Comparison of ENCODE assay signal across 13 cellular contexts in genomic region chr6:16179063-16179462, GRCh38. TPM values are rescaled to one million over a fixed set of nuclear protein-coding genes. Genes with fewer than 3 reads are reported as not detected.
A peak's percentile ranks its signal among the peaks of the same experiment; 100 is the strongest.
DNase-seq lines count a peak whose midpoint lies in the region; ATAC-seq and TF ChIP-seq lines count a peak whose summit lies in the region.
"Had no signal": no experiment of that assay in that cellular context is flagged by ENCODE, and none has a peak within 500 bp of the region (broad histone marks: within the 10 kb centered on the region; RNA-seq: fewer than 3 reads in every experiment).

No MANE protein-coding gene starts in this region.

- H4K20me1 ChIP-seq in Loucy (ENCODE audit: insufficient read depth, low read length, poor library complexity, severe bottlenecking): no peaks in the 10 kb centered on the region

- no peak for ATAC-seq in natural killer cell
- ATAC-seq in natural killer cell treated with Interleukin-12 subunit alpha and Interleukin-12 subunit beta and Interleukin-15 and Interleukin-18, amount 100 ng/mL, for 72 hours: no peak
- no peak for ATAC-seq in naive thymus-derived CD4-positive, alpha-beta T cell

- peak overlapping the region; percentile 71 for H3K9ac ChIP-seq in Loucy (ENCODE audit: low read depth, low read length, poor library complexity, severe bottlenecking)

- POLR2A ChIA-PET in naive thymus-derived CD4-positive, alpha-beta T cell (lab: Charles Lee): interaction anchor here (1.0 to 3.0 kb wide), 6 partner anchors 10 to 282 kb away, joined by 3 to 21 read pairs (median 3); partner anchors contain the start of gene MYLIP

- H3K27me3 ChIP-seq in Loucy (ENCODE audit: insufficient read depth, low read length, poor library complexity, severe bottlenecking) (no peaks in the 10 kb centered on the region), left ventricle myocardium inferior (ENCODE audit: low read depth) (no peaks in the 10 kb centered on the region)
- no peaks in the 10 kb centered on the region for H3K27me3 ChIP-seq in naive thymus-derived CD4-positive, alpha-beta T cell (ENCODE audit: control insufficient read depth in 2 of 2, insufficient read depth in 2 of 2, low read length in 2 of 2)

- H3K4me1 ChIP-seq in Loucy (ENCODE audit: insufficient read depth, low read length, poor library complexity, severe bottlenecking) (peaks cover 46% of the 10 kb centered on the region), left ventricle myocardium inferior (no peaks in the 10 kb centered on the region)
- peaks cover 10 to 27% of the 10 kb centered on the region in 2 donors for H3K4me1 ChIP-seq in naive thymus-derived CD4-positive, alpha-beta T cell (ENCODE audit: control insufficient read depth in 2 of 2, insufficient read depth in 2 of 2, low read length in 2 of 2)

- no peaks in the 10 kb centered on the region for H3K27me3 Mint-ChIP-seq in natural killer cell (ENCODE audit: low read depth in 2 of 2)
- H3K27me3 Mint-ChIP-seq in natural killer cell treated with Interleukin-12 subunit alpha and Interleukin-12 subunit beta and Interleukin-15 and Interleukin-18, amount 100 ng/mL, for 72 hours: no peaks in the 10 kb centered on the region
- H3K27me3 Mint-ChIP-seq in naive thymus-derived CD4-positive, alpha-beta T cell: peaks cover 0 to 8% (median 0%) of the 10 kb centered on the region in 5 donors

- peaks cover 2 to 4% of the 10 kb centered on the region in 2 donors for H3K9me3 Mint-ChIP-seq in natural killer cell
- H3K9me3 Mint-ChIP-seq in natural killer cell treated with Interleukin-12 subunit alpha and Interleukin-12 subunit beta and Interleukin-15 and Interleukin-18, amount 100 ng/mL, for 72 hours: no peaks in the 10 kb centered on the region
- peaks cover 6 to 59% (median 23%) of the 10 kb centered on the region in 11 donors for H3K9me3 Mint-ChIP-seq in naive thymus-derived CD4-positive, alpha-beta T cell

- H3K4me2 ChIP-seq in Loucy (ENCODE audit: low read depth, low read length, poor library complexity, severe bottlenecking): peak overlapping the region; percentile 71

- DNase-seq in natural killer cell: no peak
- no peak for DNase-seq in natural killer cell treated with Interleukin-12 subunit alpha and Interleukin-12 subunit beta and Interleukin-15 and Interleukin-18, amount 100 ng/mL, for 72 hours (ENCODE audit: low spot score)
- no peak for DNase-seq in naive thymus-derived CD4-positive, alpha-beta T cell
- DNase-seq in NCI-H345 treated with DMSO at 0.1 percent for 48 hours (lab: John Stamatoyannopoulos, UW; ENCODE audit: unreplicated experiment): no peak
- DNase-seq in putamen (ENCODE audit: low spot score): no peak
- no peak for DNase-seq in left ventricle myocardium inferior
- DNase-seq: DMS53, GF-D8, HCEC 1CT had no signal

- H3K79me2 ChIP-seq in Loucy (ENCODE audit: insufficient read depth, low read length): no peaks in the 10 kb centered on the region

- H3K36me3 ChIP-seq in Loucy (ENCODE audit: insufficient read depth, low read length): no peaks in the 10 kb centered on the region
- no peaks in the 10 kb centered on the region for H3K36me3 ChIP-seq in naive thymus-derived CD4-positive, alpha-beta T cell (ENCODE audit: control insufficient read depth in 2 of 3, insufficient read depth in 3 of 3, low read length in 3 of 3)
- no peaks in the 10 kb centered on the region for H3K36me3 ChIP-seq in left ventricle myocardium inferior

- H3K4me3 Mint-ChIP-seq in natural killer cell: no peak overlapping the region
- H3K4me3 Mint-ChIP-seq in natural killer cell treated with Interleukin-12 subunit alpha and Interleukin-12 subunit beta and Interleukin-15 and Interleukin-18, amount 100 ng/mL, for 72 hours: no peak overlapping the region
- H3K4me3 Mint-ChIP-seq in naive thymus-derived CD4-positive, alpha-beta T cell: peak overlapping the region in 1 of 10 donors; percentile 11
- H3K4me3 Mint-ChIP-seq: CD14-positive monocyte had no signal

- CTCF ChIA-PET in naive thymus-derived CD4-positive, alpha-beta T cell (lab: Charles Lee): interaction anchor here (0.6 to 1.7 kb wide), 3 partner anchors 10 to 1192 kb away, joined by 4 to 5 read pairs (median 4); no protein-coding TSS in a partner anchor

- H3K4me1 Mint-ChIP-seq in natural killer cell: peaks cover 56 to 71% of the 10 kb centered on the region in 2 donors
- H3K4me1 Mint-ChIP-seq in natural killer cell treated with Interleukin-12 subunit alpha and Interleukin-12 subunit beta and Interleukin-15 and Interleukin-18, amount 100 ng/mL, for 72 hours (ENCODE audit: low read depth in 2 of 2): peaks cover 41 to 43% of the 10 kb centered on the region in 2 donors
- H3K4me1 Mint-ChIP-seq in naive thymus-derived CD4-positive, alpha-beta T cell: peaks cover 5 to 64% (median 52%) of the 10 kb centered on the region in 7 donors

- H3K9me3 ChIP-seq in Loucy (ENCODE audit: insufficient read depth, low read depth, low read length) (peaks cover 28% of the 10 kb centered on the region), left ventricle myocardium inferior (replicated peaks) (no peaks in the 10 kb centered on the region)
- H3K9me3 ChIP-seq in naive thymus-derived CD4-positive, alpha-beta T cell (ENCODE audit: control insufficient read depth in 2 of 3, low read length in 3 of 3): peaks cover 0 to 31% (median 11%) of the 10 kb centered on the region in 3 experiments

- intact Hi-C loops in natural killer cell (cut with micrococcal nuclease): no loop called here
- intact Hi-C loops in naive thymus-derived CD4-positive, alpha-beta T cell (cut with micrococcal nuclease): loop anchor here in 1 of 2 donors (5.0 kb wide), 1 partner anchor 1542 kb away; no protein-coding TSS in a partner anchor
- intact Hi-C loops in left ventricle myocardium inferior (cut with micrococcal nuclease): no loop called here

- H3K27ac Mint-ChIP-seq in natural killer cell: peak overlapping the region; percentile 86 to 91
- H3K27ac Mint-ChIP-seq in natural killer cell treated with Interleukin-12 subunit alpha and Interleukin-12 subunit beta and Interleukin-15 and Interleukin-18, amount 100 ng/mL, for 72 hours: no peak overlapping the region
- peak overlapping the region in 6 of 9 donors; percentile 12 to 94 (median 90) for H3K27ac Mint-ChIP-seq in naive thymus-derived CD4-positive, alpha-beta T cell
- H3K27ac Mint-ChIP-seq: B cell, CD14-positive monocyte had no signal

- H3K27ac ChIP-seq in naive thymus-derived CD4-positive, alpha-beta T cell (ENCODE audit: low read depth, low read length): peak overlapping the region; percentile 57
- H3K27ac ChIP-seq in left ventricle myocardium inferior (replicated peaks): no peak overlapping the region
- H3K27ac ChIP-seq: HL-60 had no signal

- H3K36me3 Mint-ChIP-seq in natural killer cell: peaks cover 6% of the 10 kb centered on the region
- peaks cover 16% of the 10 kb centered on the region for H3K36me3 Mint-ChIP-seq in natural killer cell treated with Interleukin-12 subunit alpha and Interleukin-12 subunit beta and Interleukin-15 and Interleukin-18, amount 100 ng/mL, for 72 hours
- H3K36me3 Mint-ChIP-seq in naive thymus-derived CD4-positive, alpha-beta T cell: peaks cover 0 to 35% (median 9%) of the 10 kb centered on the region in 5 donors
- H3K36me3 Mint-ChIP-seq: CD14-positive monocyte had no signal

- H3K4me3 ChIP-seq in Loucy (ENCODE audit: low read length, poor library complexity, severe bottlenecking): peak overlapping the region; percentile 55
- peak overlapping the region; percentile 13 for H3K4me3 ChIP-seq in naive thymus-derived CD4-positive, alpha-beta T cell (ENCODE audit: low read length)
- no peak overlapping the region for H3K4me3 ChIP-seq in left ventricle myocardium inferior

- H2AFZ ChIP-seq in Loucy (ENCODE audit: low read length): no peak overlapping the region

- peaks cover 11% of the 10 kb centered on the region for H3F3A ChIP-seq in Loucy (ENCODE audit: low read depth)

- TF ChIP-seq CTCF in natural killer cell (IDR thresholded peaks at IDR 0.05): no peak
- TF ChIP-seq CTCF in Loucy (conservative IDR thresholded peaks at IDR 0.05; ENCODE audit: low read length): no peak
- no peak for TF ChIP-seq CTCF in left ventricle myocardium inferior (IDR thresholded peaks at IDR 0.05; ENCODE audit: borderline replicate concordance)

- no peaks in the 10 kb centered on the region for H3K9me2 ChIP-seq in Loucy (replicated peaks; ENCODE audit: low read depth, low read length)

RNA-seq across cellular contexts. Expression of gene MYLIP, which starts 50.2 kb away (rescaled TPM):
- 100 to 1,000 TPM; 127 to 207 (median 150) TPM for total RNA-seq in natural killer cell
- total RNA-seq in natural killer cell treated with Interleukin-12 subunit alpha and Interleukin-12 subunit beta and Interleukin-15 and Interleukin-18, amount 100 ng/mL, for 72 hours: 10 to 100 TPM; 12.2 to 18.1 TPM
- total RNA-seq in naive thymus-derived CD4-positive, alpha-beta T cell: 100 to 1,000 TPM in 2 of 5 experiments, 10 to 100 TPM in 3; 17.8 to 215 (median 23.0) TPM
- 10 to 100 TPM; 70.1 to 75.8 TPM for polyA plus RNA-seq in naive thymus-derived CD4-positive, alpha-beta T cell
- total RNA-seq in left ventricle myocardium inferior: 13.5 TPM

RNA-seq across cellular contexts. Expression of gene GMPR, which starts 59.3 kb away (rescaled TPM):
- total RNA-seq in natural killer cell (1 to 10 TPM in 2 of 3 donors, under 1 TPM in 1; 0.95 to 3.4 (median 3.2) TPM), left ventricle myocardium inferior (126 TPM)
- total RNA-seq in natural killer cell treated with Interleukin-12 subunit alpha and Interleukin-12 subunit beta and Interleukin-15 and Interleukin-18, amount 100 ng/mL, for 72 hours: 1 to 10 TPM in 1 of 2 donors, under 1 TPM in 1; 0.31 to 3.9 TPM
- total RNA-seq in naive thymus-derived CD4-positive, alpha-beta T cell: 1 to 10 TPM in 2 of 5 experiments, under 1 TPM in 1, not detected in 2; 0.93 to 2.1 (median 1.5) TPM
- under 1 TPM; 0.60 to 0.91 TPM for polyA plus RNA-seq in naive thymus-derived CD4-positive, alpha-beta T cell
- total RNA-seq: B cell had no signal

Comparison
In these comparisons a context has a peak if more than half of its experiments do, and no peak if none do; other contexts are left out.
1. H3K27ac Mint-ChIP-seq: peak in natural killer cell (2 of 2) and naive thymus-derived CD4-positive, alpha-beta T cell (6 of 9); none in natural killer cell treated with Interleukin-12 subunit alpha and Interleukin-12 subunit beta and Interleukin-15 and Interleukin-18, amount 100 ng/mL, for 72 hours (0 of 2).
2. RNA of gene GMPR, which starts 59.3 kb away (total RNA-seq): 126 TPM in left ventricle myocardium inferior (single experiment); 0.31 to 3.9 TPM in natural killer cell treated with Interleukin-12 subunit alpha and Interleukin-12 subunit beta and Interleukin-15 and Interleukin-18, amount 100 ng/mL, for 72 hours, 0.95 to 3.4 TPM in natural killer cell and 0.93 to 2.1 TPM in naive thymus-derived CD4-positive, alpha-beta T cell; every median in the first group is over 10 times any median in the second.